1 cellular context compared by ENCODE assay signal in the genomic region with DNA sequence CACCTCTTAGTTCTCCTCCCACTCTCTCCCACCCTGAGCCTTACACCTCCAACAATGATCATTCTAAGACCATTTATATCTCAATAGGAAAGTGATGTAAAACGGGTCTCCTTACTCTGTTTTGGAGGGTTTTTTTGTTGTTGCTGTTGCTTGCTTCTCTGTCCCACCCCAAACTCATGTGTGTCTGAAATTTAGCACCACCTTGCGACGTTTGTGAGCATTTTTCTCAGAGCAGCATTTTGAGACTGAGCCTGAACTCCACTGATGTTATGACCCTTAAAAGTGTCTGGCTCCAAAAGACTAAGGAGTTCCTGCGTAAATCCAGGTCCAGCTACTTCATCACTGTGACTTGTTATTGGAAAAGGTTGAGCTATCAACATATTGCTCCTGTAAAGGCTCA.
TF ChIP-seq lines count a peak whose summit lies in the region.

No MANE protein-coding gene starts in this region.

TF ChIP-seq in HCT116, 20 proteins besides CTCF, POLR2A, EP300 and RAD21 (continued from another document):
- no peak for TF ChIP-seq SIN3A (IDR thresholded peaks at IDR 0.05; ENCODE audit: low read depth)
- no peak for TF ChIP-seq FOSL1 (IDR thresholded peaks at IDR 0.05; ENCODE audit: low read depth)
- TF ChIP-seq, protein P1, sequence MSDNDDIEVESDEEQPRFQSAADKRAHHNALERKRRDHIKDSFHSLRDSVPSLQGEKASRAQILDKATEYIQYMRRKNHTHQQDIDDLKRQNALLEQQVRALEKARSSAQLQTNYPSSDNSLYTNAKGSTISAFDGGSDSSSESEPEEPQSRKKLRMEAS (IDR thresholded peaks at IDR 0.05) = no peak
- TF ChIP-seq JUND (IDR thresholded peaks at IDR 0.05) = no peak
- no peak for TF ChIP-seq ZFX (IDR thresholded peaks at IDR 0.05)
- TF ChIP-seq CEBPB (IDR thresholded peaks at IDR 0.05; ENCODE audit: low read depth) = no peak
- no peak for TF ChIP-seq POLR2AphosphoS5 (IDR thresholded peaks at IDR 0.05; ENCODE audit: low read depth, low read length)
- TF ChIP-seq, protein P2, sequence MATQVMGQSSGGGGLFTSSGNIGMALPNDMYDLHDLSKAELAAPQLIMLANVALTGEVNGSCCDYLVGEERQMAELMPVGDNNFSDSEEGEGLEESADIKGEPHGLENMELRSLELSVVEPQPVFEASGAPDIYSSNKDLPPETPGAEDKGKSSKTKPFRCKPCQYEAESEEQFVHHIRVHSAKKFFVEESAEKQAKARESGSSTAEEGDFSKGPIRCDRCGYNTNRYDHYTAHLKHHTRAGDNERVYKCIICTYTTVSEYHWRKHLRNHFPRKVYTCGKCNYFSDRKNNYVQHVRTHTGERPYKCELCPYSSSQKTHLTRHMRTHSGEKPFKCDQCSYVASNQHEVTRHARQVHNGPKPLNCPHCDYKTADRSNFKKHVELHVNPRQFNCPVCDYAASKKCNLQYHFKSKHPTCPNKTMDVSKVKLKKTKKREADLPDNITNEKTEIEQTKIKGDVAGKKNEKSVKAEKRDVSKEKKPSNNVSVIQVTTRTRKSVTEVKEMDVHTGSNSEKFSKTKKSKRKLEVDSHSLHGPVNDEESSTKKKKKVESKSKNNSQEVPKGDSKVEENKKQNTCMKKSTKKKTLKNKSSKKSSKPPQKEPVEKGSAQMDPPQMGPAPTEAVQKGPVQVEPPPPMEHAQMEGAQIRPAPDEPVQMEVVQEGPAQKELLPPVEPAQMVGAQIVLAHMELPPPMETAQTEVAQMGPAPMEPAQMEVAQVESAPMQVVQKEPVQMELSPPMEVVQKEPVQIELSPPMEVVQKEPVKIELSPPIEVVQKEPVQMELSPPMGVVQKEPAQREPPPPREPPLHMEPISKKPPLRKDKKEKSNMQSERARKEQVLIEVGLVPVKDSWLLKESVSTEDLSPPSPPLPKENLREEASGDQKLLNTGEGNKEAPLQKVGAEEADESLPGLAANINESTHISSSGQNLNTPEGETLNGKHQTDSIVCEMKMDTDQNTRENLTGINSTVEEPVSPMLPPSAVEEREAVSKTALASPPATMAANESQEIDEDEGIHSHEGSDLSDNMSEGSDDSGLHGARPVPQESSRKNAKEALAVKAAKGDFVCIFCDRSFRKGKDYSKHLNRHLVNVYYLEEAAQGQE (IDR thresholded peaks at IDR 0.05; ENCODE audit: low read depth) = no peak
